Comparison of ENCODE assay signal across 1 cellular context in genomic region chr9:131980267-131980916, GRCh38.
TF ChIP-seq lines count a peak whose summit lies in the region.

No MANE protein-coding gene starts in this region.

TF ChIP-seq in SK-N-SH, 30 proteins besides CTCF, POLR2A, EP300 and RAD21 (continued from another document):
- TF ChIP-seq USF1 (IDR thresholded peaks at IDR 0.05; ENCODE audit: borderline replicate concordance, low read depth) (no peak), PBX3 (IDR thresholded peaks at IDR 0.05) (no peak), RXRA (IDR thresholded peaks at IDR 0.05; ENCODE audit: borderline replicate concordance, low read depth) (no peak)
